8 cellular contexts compared by ENCODE assay signal in the genomic region with DNA sequence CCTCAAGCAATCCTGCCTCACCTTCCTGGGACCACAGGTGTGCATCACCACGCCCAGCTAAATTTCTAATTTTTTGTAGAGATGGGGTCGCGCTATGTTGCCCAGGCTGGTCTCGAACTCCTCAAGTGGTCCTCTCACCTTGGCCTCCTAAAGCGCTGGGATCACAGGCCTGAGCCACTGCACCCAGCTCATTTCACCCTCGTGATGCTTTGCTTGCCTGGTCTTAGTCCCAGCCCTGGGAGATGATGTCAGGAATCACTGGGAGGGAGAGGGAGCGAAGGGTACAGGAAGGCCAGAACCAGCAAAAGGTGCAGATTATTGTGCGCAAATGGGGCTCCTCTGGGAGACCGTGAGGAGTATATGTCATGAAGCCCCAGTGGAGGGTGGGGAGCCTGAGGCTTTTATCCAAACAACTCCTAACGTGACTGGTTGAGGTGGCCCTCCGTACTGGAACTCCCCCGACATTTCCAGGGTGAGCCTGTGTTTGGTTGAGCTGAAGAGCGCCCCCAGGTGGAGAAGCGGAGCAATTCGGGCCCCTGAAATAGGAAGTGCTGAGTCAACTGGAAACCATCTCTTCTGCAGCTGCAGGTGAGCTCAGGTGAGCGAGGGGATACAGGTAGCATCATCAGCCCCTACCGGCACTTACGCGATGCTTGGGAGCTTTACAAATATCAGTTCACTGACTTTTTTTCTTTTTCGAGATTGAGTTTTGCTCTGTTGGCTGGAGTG. TPM values are rescaled to one million over a fixed set of nuclear protein-coding genes. Genes with fewer than 3 reads are reported as not detected.
DNase-seq lines count a peak whose midpoint lies in the region; ATAC-seq and TF ChIP-seq lines count a peak whose summit lies in the region.

No MANE protein-coding gene starts in this region.

- POLR2A ChIA-PET in Panc1 (lab: Charles Lee): no interaction called here

- H3K27ac ChIP-seq in ACC112 (ENCODE audit: low read depth, low read length) (peak overlapping the region; percentile 75), Panc1 (ENCODE audit: low read length) (peak overlapping the region; percentile 94), foreskin keratinocyte (no peak overlapping the region)

- H3K9me3 Mint-ChIP-seq in activated T-helper 17 cell treated with anti-CD3 and anti-CD28 coated beads, Interleukin-2, amount 50 U/mL, for 72 hours: peaks cover 7% of the 10 kb centered on the region
- peaks cover 8% of the 10 kb centered on the region for H3K9me3 Mint-ChIP-seq in stimulated activated effector memory CD8-positive, alpha-beta T cell treated with anti-CD3 and anti-CD28 coated beads, Interleukin-12 subunit alpha, Interleukin-12 subunit beta, amount 100 ng/mL, for 72 hours

- peaks cover 4% of the 10 kb centered on the region for H3K27me3 Mint-ChIP-seq in activated T-helper 17 cell treated with anti-CD3 and anti-CD28 coated beads, Interleukin-2, amount 50 U/mL, for 72 hours

- no peak overlapping the region for H3K4me3 Mint-ChIP-seq in activated T-helper 17 cell treated with anti-CD3 and anti-CD28 coated beads, Interleukin-2, amount 50 U/mL, for 72 hours
- H3K4me3 Mint-ChIP-seq in stimulated activated effector memory CD8-positive, alpha-beta T cell treated with anti-CD3 and anti-CD28 coated beads, Interleukin-12 subunit alpha, Interleukin-12 subunit beta, amount 100 ng/mL, for 72 hours: no peak overlapping the region

- BruUV-seq in Panc1 (replicated peaks; lab: Mats Ljungman, UMichigan): no TSS peak

- no peaks in the 10 kb centered on the region for H3K27me3 ChIP-seq in ACC112 (ENCODE audit: insufficient read depth, low read length)
- no peaks in the 10 kb centered on the region for H3K27me3 ChIP-seq in Panc1 (ENCODE audit: control insufficient read depth, insufficient read depth, low read length)
- H3K27me3 ChIP-seq in foreskin keratinocyte: no peaks in the 10 kb centered on the region

- no peak overlapping the region for H2AFZ ChIP-seq in ACC112 (ENCODE audit: low read length, unreplicated experiment)

- H3K79me2 ChIP-seq in ACC112 (ENCODE audit: control insufficient read depth, insufficient read depth, low read length, unreplicated experiment): no peaks in the 10 kb centered on the region

- intact Hi-C loops in Panc1 (cut with micrococcal nuclease; ENCODE audit: unreplicated experiment): no loop called here

- peaks cover 26% of the 10 kb centered on the region for H3K4me1 Mint-ChIP-seq in activated T-helper 17 cell treated with anti-CD3 and anti-CD28 coated beads, Interleukin-2, amount 50 U/mL, for 72 hours
- H3K4me1 Mint-ChIP-seq in stimulated activated effector memory CD8-positive, alpha-beta T cell treated with anti-CD3 and anti-CD28 coated beads, Interleukin-12 subunit alpha, Interleukin-12 subunit beta, amount 100 ng/mL, for 72 hours: peaks cover 28% of the 10 kb centered on the region

- H3K36me3 ChIP-seq in ACC112 (ENCODE audit: insufficient read depth, low read length): peaks cover 4% of the 10 kb centered on the region; the same call in 1 of the 2 replicates
- no peaks in the 10 kb centered on the region for H3K36me3 ChIP-seq in Panc1 (ENCODE audit: control insufficient read depth, insufficient read depth, low read length)

- DNase-seq in ELR (ENCODE audit: low read depth) (peak; percentile 28), Panc1 (ENCODE audit: low read depth, low spot score) (no peak), foreskin keratinocyte (peak in 1 of 2 donors; percentile 24), NCI-H1417 (lab: John Stamatoyannopoulos, UW) (no peak), GDM1 (lab: John Stamatoyannopoulos, UW) (no peak)
- no peak for DNase-seq in stimulated activated effector memory CD8-positive, alpha-beta T cell treated with anti-CD3 and anti-CD28 coated beads, Interleukin-12 subunit alpha, Interleukin-12 subunit beta, amount 100 ng/mL, for 72 hours (ENCODE audit: low spot score in 2 of 2)

- no peaks in the 10 kb centered on the region; the same call in 1 of the 2 replicates for H3K9me3 ChIP-seq in Panc1 (ENCODE audit: control insufficient read depth, insufficient read depth, low read depth, low read length)

- H3K4me3 ChIP-seq in ACC112 (ENCODE audit: low read depth, low read length): no peak overlapping the region
- H3K4me3 ChIP-seq in Panc1 (ENCODE audit: low read depth in 2 of 2, low read length in 2 of 2): no peak overlapping the region

- in situ Hi-C loops in Panc1 (cut with HindIII; ENCODE audit: low pct_unique_long_range_greater_than_20kb, low sequenced_read_pairs): no loop called here

- CTCF ChIA-PET in Panc1 (lab: Charles Lee): interaction anchor here (0.9 kb wide), 1 partner anchor 17 kb away, joined by 6 read pairs; no protein-coding TSS in a partner anchor

- ATAC-seq in Panc1 (no peak), foreskin keratinocyte (no peak)
- no peak for ATAC-seq in activated T-helper 17 cell treated with anti-CD3 and anti-CD28 coated beads, Interleukin-2, amount 50 U/mL, for 72 hours (replicated peaks)
- ATAC-seq in stimulated activated effector memory CD8-positive, alpha-beta T cell treated with anti-CD3 and anti-CD28 coated beads, Interleukin-12 subunit alpha, Interleukin-12 subunit beta, amount 100 ng/mL, for 72 hours: no peak

- H3K4me1 ChIP-seq in ACC112 (ENCODE audit: control insufficient read depth, insufficient read depth, low read length, unreplicated experiment) (peaks cover 24% of the 10 kb centered on the region), Panc1 (ENCODE audit: control insufficient read depth, insufficient read depth, low read length) (peaks cover 24% of the 10 kb centered on the region), foreskin keratinocyte (peaks cover 21% of the 10 kb centered on the region)

- no peak overlapping the region for H3K27ac Mint-ChIP-seq in activated T-helper 17 cell treated with anti-CD3 and anti-CD28 coated beads, Interleukin-2, amount 50 U/mL, for 72 hours
- H3K27ac Mint-ChIP-seq in stimulated activated effector memory CD8-positive, alpha-beta T cell treated with anti-CD3 and anti-CD28 coated beads, Interleukin-12 subunit alpha, Interleukin-12 subunit beta, amount 100 ng/mL, for 72 hours: no peak overlapping the region

- peaks cover 5% of the 10 kb centered on the region for H3K36me3 Mint-ChIP-seq in activated T-helper 17 cell treated with anti-CD3 and anti-CD28 coated beads, Interleukin-2, amount 50 U/mL, for 72 hours (ENCODE audit: low read depth)
- H3K36me3 Mint-ChIP-seq in stimulated activated effector memory CD8-positive, alpha-beta T cell treated with anti-CD3 and anti-CD28 coated beads, Interleukin-12 subunit alpha, Interleukin-12 subunit beta, amount 100 ng/mL, for 72 hours: peaks cover 7% of the 10 kb centered on the region

- TF ChIP-seq CTCF in Panc1 (IDR thresholded peaks at IDR 0.05) (peak; percentile 89), foreskin keratinocyte (conservative IDR thresholded peaks at IDR 0.05) (peak; percentile 59)

RNA-seq across cellular contexts. Expression of a gene that starts 41.2 kb away (rescaled TPM):
- total RNA-seq in Panc1 (2021; ENCODE audit: unreplicated experiment): 49.9 TPM
- polyA plus RNA-seq in Panc1 (2012; ENCODE audit: insufficient read length): 15.7 TPM
- 61.3 and 68.2 TPM in 2 replicates for total RNA-seq in foreskin keratinocyte
- 14.3 and 16.4 TPM in 2 replicates for polyA plus RNA-seq in foreskin keratinocyte
- 10 to 100 TPM; 46.1 to 58.1 TPM for total RNA-seq in activated T-helper 17 cell treated with anti-CD3 and anti-CD28 coated beads, Interleukin-2, amount 50 U/mL, for 72 hours
